Comparison of ENCODE assay signal across 1 cellular context in the genomic region with DNA sequence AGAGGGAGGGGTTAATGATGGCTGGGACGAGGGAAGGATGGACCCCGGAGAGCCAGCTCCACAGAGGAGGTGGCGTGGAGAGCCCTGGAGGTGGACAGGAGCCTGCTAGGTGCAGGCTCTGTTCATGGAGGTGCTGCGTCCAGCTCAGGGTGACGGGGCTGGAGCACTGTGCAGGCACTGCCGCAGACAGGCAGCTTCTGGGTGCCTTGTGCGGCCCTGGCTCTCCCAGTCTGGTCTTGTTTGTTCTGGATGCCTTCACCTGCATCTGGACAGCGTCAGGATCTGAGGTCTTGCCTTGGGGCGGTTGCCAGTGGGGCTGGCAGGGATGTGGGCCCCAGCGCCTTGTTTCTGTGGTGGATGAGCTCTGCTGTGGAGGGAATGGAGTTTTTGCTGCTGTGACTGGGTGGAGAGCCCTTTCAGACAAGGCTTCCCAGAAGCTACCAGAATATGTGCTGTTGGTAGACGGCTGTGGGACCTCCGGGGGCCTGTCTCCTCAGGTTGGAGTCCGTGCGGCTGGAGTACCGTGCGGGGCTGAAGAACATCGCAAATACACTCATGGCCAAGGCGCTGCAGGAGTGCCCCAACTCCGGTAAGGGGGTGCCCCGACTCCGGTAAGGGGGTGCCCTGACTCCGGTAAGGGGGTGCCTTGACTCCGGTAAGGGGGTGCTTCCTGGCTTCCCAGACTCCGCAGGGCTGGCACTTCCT.
TF ChIP-seq lines count a peak whose summit lies in the region.

No MANE protein-coding gene starts in this region.

TF ChIP-seq in HepG2, 621 proteins besides CTCF, POLR2A, EP300 and RAD21 (continued from another document):
- TF ChIP-seq, protein P1, sequence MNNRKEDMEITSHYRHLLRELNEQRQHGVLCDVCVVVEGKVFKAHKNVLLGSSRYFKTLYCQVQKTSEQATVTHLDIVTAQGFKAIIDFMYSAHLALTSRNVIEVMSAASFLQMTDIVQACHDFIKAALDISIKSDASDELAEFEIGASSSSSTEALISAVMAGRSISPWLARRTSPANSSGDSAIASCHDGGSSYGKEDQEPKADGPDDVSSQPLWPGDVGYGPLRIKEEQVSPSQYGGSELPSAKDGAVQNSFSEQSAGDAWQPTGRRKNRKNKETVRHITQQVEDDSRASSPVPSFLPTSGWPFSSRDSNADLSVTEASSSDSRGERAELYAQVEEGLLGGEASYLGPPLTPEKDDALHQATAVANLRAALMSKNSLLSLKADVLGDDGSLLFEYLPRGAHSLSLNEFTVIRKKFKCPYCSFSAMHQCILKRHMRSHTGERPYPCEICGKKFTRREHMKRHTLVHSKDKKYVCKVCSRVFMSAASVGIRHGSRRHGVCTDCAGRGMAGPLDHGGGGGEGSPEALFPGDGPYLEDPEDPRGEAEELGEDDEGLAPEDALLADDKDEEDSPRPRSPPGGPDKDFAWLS (CRISPR knock-in tag; IDR thresholded peaks at IDR 0.05; ENCODE audit: borderline replicate concordance), result no peak
- TF ChIP-seq RBM22 (optimal IDR thresholded peaks at IDR 0.05; ENCODE audit: low read length) (peak; percentile 42), ZXDC (CRISPR knock-in tag; IDR thresholded peaks at IDR 0.05) (no peak), JUNB (CRISPR knock-in tag; IDR thresholded peaks at IDR 0.05; ENCODE audit: borderline replicate concordance) (no peak)
TF ChIP-seq in HepG2: peak in this region for 4.
